Comparison of ENCODE assay signal across 25 cellular contexts in genomic region chr11:44934110-44934509, GRCh38. TPM values are rescaled to one million over a fixed set of nuclear protein-coding genes. Genes with fewer than 3 reads are reported as not detected.
A peak's percentile ranks its signal among the peaks of the same experiment; 100 is the strongest.
DNase-seq lines count a peak whose midpoint lies in the region; ATAC-seq, FAIRE-seq and TF ChIP-seq lines count a peak whose summit lies in the region.
"Had no signal": no experiment of that assay in that cellular context is flagged by ENCODE, and none has a peak within 500 bp of the region (broad histone marks: within the 10 kb centered on the region; RNA-seq: fewer than 3 reads in every experiment).

No MANE protein-coding gene starts in this region.

- H4K8ac ChIP-seq in H1 (ENCODE audit: extremely low read depth, insufficient read depth, low read length) (no peak overlapping the region), neuronal stem cell (ENCODE audit: low read depth, low read length) (no peak overlapping the region)

- no peak for TF ChIP-seq EP300 in H1 (IDR thresholded peaks at IDR 0.05; ENCODE audit: borderline replicate concordance in 1 of 2, low read depth in 2 of 2, low read length in 2 of 2)

- H2BK12ac ChIP-seq in H1 (ENCODE audit: low read depth, low read length) (no peak overlapping the region), neuronal stem cell (ENCODE audit: low read length) (no peak overlapping the region)

- H3K27ac Mint-ChIP-seq in MCF 10A (ENCODE audit: low read depth, unreplicated experiment) = no peak overlapping the region
- no peak overlapping the region for H3K27ac Mint-ChIP-seq in natural killer cell treated with Interleukin-12 subunit alpha and Interleukin-12 subunit beta and Interleukin-15 and Interleukin-18, amount 100 ng/mL, for 72 hours
- H3K27ac Mint-ChIP-seq: HFFc6 had no signal

- no peaks in the 10 kb centered on the region for H3K9me3 Mint-ChIP-seq in MCF 10A (ENCODE audit: unreplicated experiment)
- H3K9me3 Mint-ChIP-seq in natural killer cell treated with Interleukin-12 subunit alpha and Interleukin-12 subunit beta and Interleukin-15 and Interleukin-18, amount 100 ng/mL, for 72 hours = no peaks in the 10 kb centered on the region
- H3K9me3 Mint-ChIP-seq: HFFc6 had no signal

- no peaks in the 10 kb centered on the region for H3K9me3 ChIP-seq in breast epithelium
- H3K9me3 ChIP-seq in PC-3 (ENCODE audit: low read length) = no peaks in the 10 kb centered on the region
- H3K9me3 ChIP-seq in H1 (ENCODE audit: insufficient read depth in 2 of 2, low read depth in 1 of 2, low read length in 1 of 2) = no peaks in the 10 kb centered on the region
- peaks cover 0 to 2% of the 10 kb centered on the region in 2 donors for H3K9me3 ChIP-seq in neuronal stem cell (replicated peaks in 1 of 2; ENCODE audit: control insufficient read depth in 2 of 2, insufficient read depth in 1 of 2, low read depth in 1 of 2, low read length in 2 of 2)
- no peaks in the 10 kb centered on the region for H3K9me3 ChIP-seq in pancreas
- H3K9me3 ChIP-seq: Peyer's patch, SJCRH30 had no signal

- H3K4me3 ChIP-seq in breast epithelium (no peak overlapping the region), PC-3 (ENCODE audit: low read length) (no peak overlapping the region), H1 (ENCODE audit: extremely low read depth in 1 of 4, insufficient read depth in 2 of 4, low read depth in 3 of 4, low read length in 4 of 4) (no peak overlapping the region), neuronal stem cell (ENCODE audit: low read length in 2 of 2) (peak overlapping the region in 1 of 2 donors; percentile 23), pancreas (no peak overlapping the region)
- H3K4me3 ChIP-seq: K562, Peyer's patch, SJCRH30 had no signal

- intact Hi-C loops in MCF 10A (cut with micrococcal nuclease) (no loop called here), breast epithelium (cut with DNase I; ENCODE audit: low total_unique reads) (loop anchor here (5.0 to 10.0 kb wide), 2 partner anchors 173 to 401 kb away; no protein-coding TSS in a partner anchor), PC-3 (cut with micrococcal nuclease) (no loop called here), pancreas (cut with DNase I) (loop anchor here in 2 of 3 donors (5.0 to 10.0 kb wide), 2 partner anchors 173 to 401 kb away; no protein-coding TSS in a partner anchor)

- BruUV-seq in MCF 10A (replicated peaks; lab: Mats Ljungman, UMichigan) (TSS peak; percentile 62), PC-3 (replicated peaks; lab: Mats Ljungman, UMichigan) (TSS peak; percentile 55)

- H3K27me3 ChIP-seq in breast epithelium (no peaks in the 10 kb centered on the region), PC-3 (ENCODE audit: low read length) (no peaks in the 10 kb centered on the region), H1 (replicated peaks in 1 of 4; ENCODE audit: control insufficient read depth in 3 of 4, extremely low read depth in 1 of 4, insufficient read depth in 3 of 4, low read length in 3 of 4) (no peaks in the 10 kb centered on the region), neuronal stem cell (ENCODE audit: control insufficient read depth in 3 of 3, insufficient read depth in 3 of 3, low read depth in 1 of 3, low read length in 3 of 3) (no peaks in the 10 kb centered on the region), pancreas (no peaks in the 10 kb centered on the region)
- H3K27me3 ChIP-seq: Peyer's patch, SJCRH30 had no signal

- no peaks in the 10 kb centered on the region for H3K9me2 ChIP-seq in PC-3 (replicated peaks; ENCODE audit: low read length)

- H2AFZ ChIP-seq in PC-3 (ENCODE audit: low read length) (no peak overlapping the region), H1 (ENCODE audit: low read length) (no peak overlapping the region), neuronal stem cell (ENCODE audit: low read length) (no peak overlapping the region)

- ATAC-seq in PC-3 (no peak), pancreas (no peak)
- no peak for ATAC-seq in natural killer cell treated with Interleukin-12 subunit alpha and Interleukin-12 subunit beta and Interleukin-15 and Interleukin-18, amount 100 ng/mL, for 72 hours
- ATAC-seq: K562 had no signal

- H3K4ac ChIP-seq in H1 (replicated peaks; ENCODE audit: insufficient read length, low read depth, low read length) = no peak overlapping the region
- no peak overlapping the region for H3K4ac ChIP-seq in neuronal stem cell (ENCODE audit: low read length)

- no peak overlapping the region for H4K5ac ChIP-seq in H1 (ENCODE audit: insufficient read length, low read depth, low read length)

- H3K79me2 ChIP-seq in PC-3 (ENCODE audit: low read length) (no peaks in the 10 kb centered on the region), H1 (ENCODE audit: control insufficient read depth in 1 of 2, insufficient read depth in 2 of 2, low read length in 2 of 2) (no peaks in the 10 kb centered on the region)

- H3K14ac ChIP-seq in H1 (ENCODE audit: insufficient read length) = no peak overlapping the region
- peak overlapping the region; percentile 33 for H3K14ac ChIP-seq in neuronal stem cell (ENCODE audit: low read length)

- CTCF ChIA-PET in MCF 10A (lab: Yijun Ruan, JAX) = interaction anchor here (0.6 to 17.4 kb wide), 3 partner anchors 9 to 168 kb away, joined by 3 to 1181 read pairs (median 5); no protein-coding TSS in a partner anchor
- CTCF ChIA-PET in PC-3 (lab: Charles Lee) = no interaction called here
- CTCF ChIA-PET in H1 (lab: Charles Lee; ENCODE audit: partially characterized antibody) = interaction anchor here (1.1 to 24.5 kb wide), 7 partner anchors 12 to 161 kb away, joined by 3 to 1347 read pairs (median 56); no protein-coding TSS in a partner anchor

- TF ChIP-seq POLR2A in breast epithelium (IDR thresholded peaks at IDR 0.05) (no peak), H1 (IDR thresholded peaks at IDR 0.05; ENCODE audit: control extremely low read depth in 1 of 2, low read depth in 2 of 2, low read length in 2 of 2) (no peak)

- no peak overlapping the region for H3K4me3 Mint-ChIP-seq in MCF 10A (ENCODE audit: unreplicated experiment)
- H3K4me3 Mint-ChIP-seq in natural killer cell treated with Interleukin-12 subunit alpha and Interleukin-12 subunit beta and Interleukin-15 and Interleukin-18, amount 100 ng/mL, for 72 hours = no peak overlapping the region
- H3K4me3 Mint-ChIP-seq: HFFc6 had no signal

- 100% methylated on average over 2 of the region's 2 CpGs; no CpG with 5 or more reads in 1 of the 2 experiments for WGBS in H1 (ENCODE audit: extremely low coverage in 1 of 2, insufficient coverage in 1 of 2, insufficient read length in 1 of 2, insufficient replicate concordance in 2 of 2, low coverage in 1 of 2, low lambda C conversion rate in 2 of 2, missing lambda C conversion rate in 1 of 2), 2 experiments
- no CpG with 5 or more reads among the region's 2 CpGs for WGBS in neuronal stem cell (ENCODE audit: extremely low coverage in 2 of 2, insufficient read length in 2 of 2, insufficient replicate concordance in 1 of 2), 2 donors
- 87% methylated on average over 2 of the region's 2 CpGs for WGBS in pancreas, 2 donors

- TF ChIP-seq RAD21 in H1 (IDR thresholded peaks at IDR 0.05 in 1 of 2, conservative IDR thresholded peaks at IDR 0.05 in 1 of 2; ENCODE audit: low read depth in 2 of 2, low read length in 2 of 2) = no peak

- DNase-seq in MCF 10A (ENCODE audit: unreplicated experiment) (no peak), breast epithelium (ENCODE audit: low spot score in 2 of 2) (no peak), PC-3 (no peak), H1 (ENCODE audit: low read depth in 1 of 2, low spot score in 2 of 2) (no peak), neuronal stem cell (ENCODE audit: low spot score) (no peak), pancreas (no peak), COLO829 (ENCODE audit: low spot score) (no peak)
- no peak for DNase-seq in natural killer cell treated with Interleukin-12 subunit alpha and Interleukin-12 subunit beta and Interleukin-15 and Interleukin-18, amount 100 ng/mL, for 72 hours (ENCODE audit: low spot score)
- DNase-seq: 8988T, AML-193, EL, GF-D8, H7, HFFc6, MM.1S, NCI-H1092, NCI-H1436, NCI-H1930, NCI-H2227 treated with DMSO at 0.1 percent for 48 hours, NCI-H524 treated with DMSO at 0.1 percent for 48 hours, NCI-H82, Peyer's patch, SJCRH30 had no signal

- no peak for FAIRE-seq in H1 (lab: Jason Lieb, UNC)
- no peak for FAIRE-seq in pancreas (lab: Jason Lieb, UNC)
- FAIRE-seq: K562 had no signal

- TF ChIP-seq CTCF in MCF 10A (IDR thresholded peaks at IDR 0.05; ENCODE audit: unreplicated experiment) = no peak
- no peak for TF ChIP-seq CTCF in breast epithelium (IDR thresholded peaks at IDR 0.05)
- no peak for TF ChIP-seq CTCF in PC-3 (conservative IDR thresholded peaks at IDR 0.05; ENCODE audit: low read depth, low read length)
- TF ChIP-seq CTCF in H1 (IDR thresholded peaks at IDR 0.05; ENCODE audit: control extremely low read depth in 1 of 3, insufficient read depth in 1 of 3, low read depth in 1 of 3, low read length in 3 of 3) = no peak
- no peak for TF ChIP-seq CTCF in pancreas (IDR thresholded peaks at IDR 0.05)

- H3K18ac ChIP-seq in H1 (ENCODE audit: extremely low read depth, low read length) (no peak overlapping the region), neuronal stem cell (ENCODE audit: low read length) (peak overlapping the region; percentile 21)

- H2BK120ac ChIP-seq in H1 (replicated peaks; ENCODE audit: low read depth, low read length) (no peak overlapping the region), neuronal stem cell (ENCODE audit: low read depth, low read length) (no peak overlapping the region)

- H3K56ac ChIP-seq in H1 (replicated peaks; ENCODE audit: insufficient read length, low read depth, low read length) = no peak overlapping the region

- no peak overlapping the region for H3K4me2 ChIP-seq in PC-3 (ENCODE audit: low read length)
- H3K4me2 ChIP-seq in H1 (ENCODE audit: insufficient read depth in 1 of 2, low read depth in 2 of 2, low read length in 2 of 2) = no peak overlapping the region
- no peak overlapping the region for H3K4me2 ChIP-seq in neuronal stem cell (ENCODE audit: insufficient read depth, low read length, poor library complexity, severe bottlenecking)

- H2BK15ac ChIP-seq in H1 (ENCODE audit: low read length) (no peak overlapping the region), neuronal stem cell (ENCODE audit: low read length) (no peak overlapping the region)

- H3K4me1 Mint-ChIP-seq in MCF 10A (ENCODE audit: insufficient read depth, unreplicated experiment) = peaks cover 5% of the 10 kb centered on the region
- no peaks in the 10 kb centered on the region for H3K4me1 Mint-ChIP-seq in natural killer cell treated with Interleukin-12 subunit alpha and Interleukin-12 subunit beta and Interleukin-15 and Interleukin-18, amount 100 ng/mL, for 72 hours (ENCODE audit: low read depth in 2 of 2)

- H3K36me3 Mint-ChIP-seq in MCF 10A (ENCODE audit: insufficient read depth, unreplicated experiment) = peaks cover 14% of the 10 kb centered on the region
- H3K36me3 Mint-ChIP-seq in natural killer cell treated with Interleukin-12 subunit alpha and Interleukin-12 subunit beta and Interleukin-15 and Interleukin-18, amount 100 ng/mL, for 72 hours = no peaks in the 10 kb centered on the region

- H2AK5ac ChIP-seq in H1 (ENCODE audit: low read depth, low read length) (0 out of 2 replicates have a peak overlapping the region, but pooled peaks have one; percentile 57), neuronal stem cell (ENCODE audit: low read depth, low read length) (peak overlapping the region; percentile 11)

- POLR2A ChIA-PET in MCF 10A (lab: Yijun Ruan, JAX) = no interaction called here
- POLR2A ChIA-PET in PC-3 (lab: Charles Lee; ENCODE audit: unreplicated experiment) = no interaction called here
- POLR2A ChIA-PET in H1 (lab: Charles Lee; ENCODE audit: partially characterized antibody) = interaction anchor here (1.0 kb wide), 3 partner anchors 20 to 170 kb away, joined by 3 to 5 read pairs (median 3); no protein-coding TSS in a partner anchor

- H3K79me1 ChIP-seq in H1 (ENCODE audit: low read depth, low read length) (no peaks in the 10 kb centered on the region), neuronal stem cell (ENCODE audit: low read depth, low read length) (peaks cover 8% of the 10 kb centered on the region)

- no peak overlapping the region for H2BK20ac ChIP-seq in H1 (ENCODE audit: low read length)

- no peak overlapping the region for H2BK5ac ChIP-seq in H1 (ENCODE audit: low read depth, low read length)
- no peak overlapping the region for H2BK5ac ChIP-seq in neuronal stem cell (ENCODE audit: low read length)

- H3K23ac ChIP-seq in H1 (ENCODE audit: insufficient read length) = no peak overlapping the region
- peak overlapping the region; percentile 9 for H3K23ac ChIP-seq in neuronal stem cell (ENCODE audit: low read depth, low read length, poor library complexity)

- H3K4me1 ChIP-seq in breast epithelium (no peaks in the 10 kb centered on the region), PC-3 (ENCODE audit: insufficient read depth, low read length) (no peaks in the 10 kb centered on the region), H1 (replicated peaks in 1 of 4; ENCODE audit: control insufficient read depth in 3 of 4, insufficient read depth in 4 of 4, low read length in 3 of 4) (peaks cover 0 to 18% (median 10%) of the 10 kb centered on the region in 4 experiments; a peak in 6 of 7 replicates), neuronal stem cell (ENCODE audit: control insufficient read depth in 2 of 2, insufficient read depth in 1 of 2, low read depth in 1 of 2, low read length in 2 of 2) (peaks cover 0 to 10% of the 10 kb centered on the region in 2 donors), pancreas (no peaks in the 10 kb centered on the region)
- H3K4me1 ChIP-seq: SJCRH30 had no signal

- no peaks in the 10 kb centered on the region for H3F3A ChIP-seq in PC-3 (ENCODE audit: low read length, unreplicated experiment)

- H3K27me3 Mint-ChIP-seq in MCF 10A (ENCODE audit: insufficient read depth, unreplicated experiment) = peaks cover 20% of the 10 kb centered on the region
- peaks cover 0 to 6% of the 10 kb centered on the region in 2 donors for H3K27me3 Mint-ChIP-seq in natural killer cell treated with Interleukin-12 subunit alpha and Interleukin-12 subunit beta and Interleukin-15 and Interleukin-18, amount 100 ng/mL, for 72 hours

- no peak overlapping the region for H3K9ac ChIP-seq in PC-3 (ENCODE audit: low read length)
- H3K9ac ChIP-seq in H1 (replicated peaks in 1 of 4; ENCODE audit: extremely low read depth in 1 of 4, low read depth in 3 of 4, low read length in 3 of 4) = no peak overlapping the region
- no peak overlapping the region for H3K9ac ChIP-seq in neuronal stem cell (ENCODE audit: low read depth, low read length, poor library complexity)

- H3K36me3 ChIP-seq in breast epithelium = no peaks in the 10 kb centered on the region
- H3K36me3 ChIP-seq in PC-3 (ENCODE audit: low read depth, low read length) = no peaks in the 10 kb centered on the region
- peaks cover 0 to 16% (median 4%) of the 10 kb centered on the region in 4 experiments; a peak in 4 of 8 replicates for H3K36me3 ChIP-seq in H1 (ENCODE audit: control insufficient read depth in 2 of 4, insufficient read depth in 4 of 4, low read length in 3 of 4)
- H3K36me3 ChIP-seq in neuronal stem cell (replicated peaks in 1 of 2; ENCODE audit: control insufficient read depth in 2 of 2, insufficient read depth in 2 of 2, low read length in 2 of 2) = peaks cover 18 to 23% of the 10 kb centered on the region in 2 donors
- peaks cover 0 to 3% (median 0%) of the 10 kb centered on the region in 3 donors for H3K36me3 ChIP-seq in pancreas
- H3K36me3 ChIP-seq: SJCRH30 had no signal

- H4K91ac ChIP-seq in H1 (replicated peaks; ENCODE audit: insufficient read length, low read length) = no peak overlapping the region
- H4K91ac ChIP-seq in neuronal stem cell (ENCODE audit: low read depth, low read length, poor library complexity) = peak overlapping the region; percentile 62

- H3K23me2 ChIP-seq in H1 (ENCODE audit: low read depth, low read length) = no peaks in the 10 kb centered on the region

- H4K20me1 ChIP-seq in PC-3 (ENCODE audit: low read length) = no peaks in the 10 kb centered on the region
- H4K20me1 ChIP-seq in H1 (replicated peaks in 1 of 2; ENCODE audit: control insufficient read depth in 1 of 2, insufficient read depth in 2 of 2, low read length in 2 of 2) = peaks cover 2% of the 10 kb centered on the region in 2 experiments

- H3K27ac ChIP-seq in breast epithelium (no peak overlapping the region), PC-3 (ENCODE audit: low read length) (no peak overlapping the region), H1 (ENCODE audit: low read depth, low read length) (no peak overlapping the region), neuronal stem cell (replicated peaks; ENCODE audit: low read length) (no peak overlapping the region), pancreas (no peak overlapping the region)
- H3K27ac ChIP-seq: C4-2B, Peyer's patch, SJCRH30 had no signal

RNA-seq across cellular contexts. Expression of gene TP53I11, which starts 16.6 kb away (rescaled TPM):
- total RNA-seq in MCF 10A (2022) = 14.8 and 17.7 TPM in 2 replicates
- 10 to 100 TPM; 30.7 to 91.1 (median 75.7) TPM for total RNA-seq in breast epithelium
- total RNA-seq in PC-3 (2014; rRNA removed) = 30.8 and 32.8 TPM in 2 replicates
- 46.3 and 53.7 TPM in 2 replicates for total RNA-seq in H1 (2021; fragmentation: NEBNext Ultra II Directional; extraction: Animal tissue kit (Norgen Biotek cat#: 25700))
- polyA plus RNA-seq in H1 (2011; rRNA removed) = 34.0 and 47.5 TPM in 2 replicates
- 25.8 TPM for polyA plus RNA-seq in H1 (2011; cell fraction: cytosol; rRNA removed)
- 48.2 TPM for polyA plus RNA-seq in H1 (2011; cell fraction: nucleus; rRNA removed)
- 44.1 to 78.7 TPM (median 68.4 TPM) in 4 replicates for polyA plus RNA-seq in H1 (2012, experiment 1 of 2)
- polyA plus RNA-seq in H1 (2012, experiment 2 of 2) = 49.8 TPM
- polyA plus RNA-seq in H1 (2013, experiment 1 of 2) = 52.1 TPM
- 59.6 TPM for polyA plus RNA-seq in H1 (2013, experiment 2 of 2)
- 26.4 and 26.9 TPM in 2 replicates for polyA minus RNA-seq in H1 (2011; rRNA and poly(A)+ RNA removed)
- polyA minus RNA-seq in H1 (2011; cell fraction: cytosol; rRNA and poly(A)+ RNA removed) = 34.6 TPM
- 44.5 TPM for polyA minus RNA-seq in H1 (2011; cell fraction: nucleus; rRNA and poly(A)+ RNA removed)
- 235 TPM for polyA plus RNA-seq in neuronal stem cell (2013, experiment 1 of 2)
- 227 TPM for polyA plus RNA-seq in neuronal stem cell (2013, experiment 2 of 2)
- 10 to 100 TPM; 22.3 to 40.2 (median 30.5) TPM for total RNA-seq in pancreas
- polyA plus RNA-seq in pancreas = 10 to 100 TPM; 18.8 to 29.2 TPM
- total RNA-seq in natural killer cell treated with Interleukin-12 subunit alpha and Interleukin-12 subunit beta and Interleukin-15 and Interleukin-18, amount 100 ng/mL, for 72 hours = 10 to 100 TPM in 1 of 2 donors, 1 to 10 TPM in 1; 3.2 to 12.2 TPM

Comparison
In these comparisons a context has a peak if more than half of its experiments do, and no peak if none do; other contexts are left out.
1. intact Hi-C loops: an anchor here in breast epithelium (5.0 to 10.0 kb wide) and pancreas (5.0 to 10.0 kb wide); none called in MCF 10A and PC-3.